1 cellular context compared by ENCODE assay signal in genomic region chr3:134427400-134428111, GRCh38.
TF ChIP-seq lines count a peak whose summit lies in the region.

No MANE protein-coding gene starts in this region.

TF ChIP-seq in SK-N-SH treated with all-trans-retinoic acid at 6 μM for 48 hours, 23 proteins besides CTCF, POLR2A, EP300 and RAD21 (continued from another document):
- TF ChIP-seq POU6F1 (CRISPR knock-in tag; IDR thresholded peaks at IDR 0.05; ENCODE audit: borderline replicate concordance, low read depth), result peak; percentile 45; the same call in 1 of the 2 replicates
